ENCODE assay signal across 23 cellular contexts in the genomic region with DNA sequence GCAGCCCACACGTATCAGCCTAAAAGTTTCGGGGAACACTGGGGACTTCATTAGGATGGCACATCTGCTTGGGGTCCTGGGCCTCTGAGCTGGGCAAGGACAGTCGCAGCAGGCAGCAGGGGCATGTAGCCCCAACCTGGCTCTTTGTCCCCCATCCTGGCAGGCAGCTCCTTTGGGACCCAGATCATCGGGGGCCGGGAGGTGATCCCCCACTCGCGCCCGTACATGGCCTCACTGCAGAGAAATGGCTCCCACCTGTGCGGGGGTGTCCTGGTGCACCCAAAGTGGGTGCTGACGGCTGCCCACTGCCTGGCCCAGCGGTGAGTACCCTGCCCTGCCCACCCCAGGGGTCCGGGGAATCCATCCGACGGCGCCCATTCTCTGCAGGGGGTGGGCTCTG. TPM values are rescaled to one million over a fixed set of nuclear protein-coding genes. Genes with fewer than 3 reads are reported as not detected.
"Had no signal": no experiment of that assay in that cellular context is flagged by ENCODE, and none has a peak within 500 bp of the region (broad histone marks: within the 10 kb centered on the region; RNA-seq: fewer than 3 reads in every experiment).

No MANE protein-coding gene starts in this region.

- H3K9me3 ChIP-seq: SJSA1 had no signal

- H3K27ac ChIP-seq: SJSA1, SK-N-MC had no signal

- H3K27me3 ChIP-seq: SJSA1 had no signal

- H3K4me1 ChIP-seq: SJSA1 had no signal

- DNase-seq: KBM-7, MV-4-11, NCI-H1048, NCI-H1105, NCI-H1417, NCI-H1436 treated with DMSO at 0.1 percent for 48 hours, NCI-H1694, NCI-H187 treated with DMSO at 0.1 percent for 48 hours, NCI-H2029 treated with DMSO at 0.1 percent for 48 hours, NCI-H2107, NCI-H226, NCI-H446, NCI-H510A, NCI-H524 treated with DMSO at 0.1 percent for 48 hours, NCI-H69, NCI-H774, Right ventricle myocardium superior, SIG-M5 had no signal

- H3K4me3 ChIP-seq: SJSA1, SK-N-MC had no signal

RNA-seq across cellular contexts. Expression of a gene that starts 3.3 kb away (rescaled TPM):
- total RNA-seq: HT-29, LHCN-M2, MCF 10A, SJSA1 had no signal

RNA-seq across cellular contexts. Expression of a gene that starts 42.6 kb away (rescaled TPM):
- total RNA-seq: HT-29 had no signal
